Comparison of ENCODE assay signal across 27 cellular contexts in genomic region chr7:98647326-98647725, GRCh38. TPM values are rescaled to one million over a fixed set of nuclear protein-coding genes. Genes with fewer than 3 reads are reported as not detected.
"Had no signal": no experiment of that assay in that cellular context is flagged by ENCODE, and none has a peak within 500 bp of the region (broad histone marks: within the 10 kb centered on the region; RNA-seq: fewer than 3 reads in every experiment).

No MANE protein-coding gene starts in this region.

- H3K9me3 ChIP-seq: Peyer's patch had no signal

- ATAC-seq: activated T-helper 17 cell treated with anti-CD3 and anti-CD28 coated beads, Interleukin-2, amount 50 U/mL, for 72 hours had no signal

- H3K27ac ChIP-seq: brain microvascular endothelial cell, cardiac muscle cell, Peyer's patch, RWPE1, SJCRH30, VCaP had no signal

- H3K4me3 ChIP-seq: cardiac muscle cell, Peyer's patch, SJCRH30 had no signal

- H3K36me3 ChIP-seq: brain microvascular endothelial cell, cardiac muscle cell, Peyer's patch, SJCRH30 had no signal

- H3K27me3 ChIP-seq: brain microvascular endothelial cell, cardiac muscle cell, Peyer's patch, SJCRH30 had no signal

- H3K4me1 ChIP-seq: Peyer's patch had no signal

- DNase-seq: activated CD4-positive, alpha-beta memory T cell treated with anti-CD3 and anti-CD28 coated beads for 36 hours; activated CD4-positive, alpha-beta T cell treated with anti-CD3 and anti-CD28 coated beads, Interleukin-2, amount 10 ng/mL, durations not matched to agents 7 days and 5 days; activated CD4-positive, CD25-positive, alpha-beta regulatory T cell; activated gamma-delta T cell; activated naive CD4-positive, alpha-beta T cell treated with anti-CD3 and anti-CD28 coated beads for 36 hours; activated T-cell treated with anti-CD3 and anti-CD28 coated beads for 4 hours; activated T-cell treated with anti-CD3 and anti-CD28 coated beads, Interleukin-2, amount 50 U/mL, for 48 hours; amygdala; brain microvascular endothelial cell; KG1; NCI-H1092; NCI-H1417 treated with DMSO at 0.1 percent for 48 hours; NCI-H1694; NCI-H2029; NCI-H446 treated with DMSO at 0.1 percent for 48 hours; NCI-H524 treated with DMSO at 0.1 percent for 48 hours; NCI-H774; Peyer's patch; Right ventricle myocardium superior; SJCRH30; SK-N-SH; T-helper 1 cell had no signal

RNA-seq across cellular contexts. Expression of gene NPTX2, which starts 30.2 kb away (rescaled TPM):
- total RNA-seq: activated CD4-positive, alpha-beta memory T cell treated with anti-CD3 and anti-CD28 coated beads for 36 hours; activated CD4-positive, alpha-beta T cell treated with anti-CD3 and anti-CD28 coated beads, Interleukin-2, amount 10 ng/mL, durations not matched to agents 7 days and 5 days; activated naive CD4-positive, alpha-beta T cell treated with anti-CD3 and anti-CD28 coated beads for 36 hours; activated T-helper 17 cell treated with anti-CD3 and anti-CD28 coated beads, Interleukin-2, amount 50 U/mL, for 72 hours; cardiac muscle cell; M059J; SJCRH30 had no signal
